Comparison of ENCODE assay signal across 26 cellular contexts in the genomic region with DNA sequence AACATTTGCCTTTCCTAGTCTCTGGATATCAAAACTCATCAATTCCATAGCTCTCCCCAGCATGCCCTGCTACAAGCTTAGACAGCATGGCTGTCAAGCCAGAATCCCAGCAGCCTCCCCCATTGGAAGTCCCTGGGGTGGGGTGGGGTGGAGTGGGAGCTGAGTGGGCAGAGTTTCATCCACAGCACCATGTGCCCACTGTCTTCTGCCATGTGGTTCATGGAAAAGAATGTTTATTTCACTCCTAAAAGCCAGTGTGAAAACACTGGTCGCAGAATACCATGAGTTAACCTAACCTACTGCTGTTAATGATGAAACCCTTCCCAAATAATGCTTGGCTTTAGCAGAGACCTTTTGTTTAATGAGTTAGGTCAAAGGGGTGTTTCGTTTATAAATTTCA.
"Had no signal": no experiment of that assay in that cellular context is flagged by ENCODE, and none has a peak within 500 bp of the region (broad histone marks: within the 10 kb centered on the region; RNA-seq: fewer than 3 reads in every experiment).

No MANE protein-coding gene starts in this region.

- ATAC-seq: stimulated activated memory B cell treated with anti-CD40 and anti-IgM and Interleukin-4, amounts not matched to agents 10 μg/mL and 1 μg/mL and 100 μg/mL, for 72 hours; stimulated activated naive B cell treated with anti-CD40 and anti-IgM and Interleukin-4, amounts not matched to agents 10 μg/mL and 1 μg/mL and 100 μg/mL, for 72 hours; stimulated activated naive CD8-positive, alpha-beta T cell treated with anti-CD3 and anti-CD28 coated beads, Interleukin-15, amount 100 ng/mL, for 72 hours; stimulated activated naive CD8-positive, alpha-beta T cell treated with anti-CD3 and anti-CD28 coated beads, Interleukin-15, Interleukin-2, amounts not matched to agents 100 U/mL and 50 U/mL, for 24 hours; upper lobe of right lung had no signal

- H3K36me3 ChIP-seq: stomach, suprapubic skin, thoracic aorta, thyroid gland, tibial artery, tibial nerve, transverse colon, upper lobe of left lung, upper lobe of right lung, uterus, vagina had no signal

- H3K9me3 ChIP-seq: stomach, suprapubic skin, testis, thoracic aorta, thyroid gland, tibial artery, tibial nerve, transverse colon, upper lobe of left lung, upper lobe of right lung, uterus, vagina had no signal

- H3K27ac ChIP-seq: stomach, suprapubic skin, testis, thoracic aorta, thyroid gland, tibial artery, tibial nerve, transverse colon, upper lobe of left lung, upper lobe of right lung, uterus, vagina had no signal

- H3K4me3 ChIP-seq: stomach, suprapubic skin, testis, thoracic aorta, thyroid gland, tibial artery, tibial nerve, transverse colon, upper lobe of left lung, upper lobe of right lung, uterus, vagina had no signal

- DNase-seq: stimulated activated CD4-positive, alpha-beta T cell treated with anti-CD3 and anti-CD28 coated beads, Interleukin-2, amount 100 ng/mL, for 48 hours; stimulated activated CD4-positive, alpha-beta T cell treated with anti-CD3 and anti-CD28 coated beads, Interleukin-4, amount 100 ng/mL, for 1 hour; stimulated activated CD4-positive, alpha-beta T cell treated with anti-CD3 and anti-CD28 coated beads, Interleukin-4, amount 100 ng/mL, for 24 hours; stimulated activated CD4-positive, alpha-beta T cell treated with anti-CD3 and anti-CD28 coated beads, Interleukin-4, amount 100 ng/mL, for 4 hours; stimulated activated CD8-positive, alpha-beta memory T cell treated with anti-CD3 and anti-CD28 coated beads, Interleukin-4, amount 100 ng/mL, for 48 hours; stimulated activated naive B cell treated with anti-CD40 and anti-IgM and Interleukin-4, amounts not matched to agents 10 μg/mL and 1 μg/mL and 100 μg/mL, for 72 hours; stimulated activated naive CD4-positive, alpha-beta T cell; stimulated activated naive CD4-positive, alpha-beta T cell treated with Interleukin-2 at 50 U/mL for 16 hours; stimulated activated naive CD8-positive, alpha-beta T cell treated with anti-CD3 and anti-CD28 coated beads, Interleukin-15, amount 100 ng/mL, for 72 hours; stimulated activated naive CD8-positive, alpha-beta T cell treated with anti-CD3 and anti-CD28 coated beads, Interleukin-15, Interleukin-2, amounts not matched to agents 100 U/mL and 50 U/mL, for 24 hours; stomach; substantia nigra; testis; thyroid gland; tibial artery; transverse colon; trophoblast cell; upper lobe of left lung; upper lobe of right lung; uterus had no signal

- FAIRE-seq: urothelium cell line had no signal

- H3K27me3 ChIP-seq: stomach, suprapubic skin, testis, thyroid gland, tibial artery, tibial nerve, transverse colon, upper lobe of left lung, upper lobe of right lung, uterus, vagina had no signal

- H3K4me1 ChIP-seq: stomach, suprapubic skin, testis, thyroid gland, tibial artery, tibial nerve, transverse colon, upper lobe of left lung, upper lobe of right lung, uterus, vagina had no signal
